In the genomic region with DNA sequence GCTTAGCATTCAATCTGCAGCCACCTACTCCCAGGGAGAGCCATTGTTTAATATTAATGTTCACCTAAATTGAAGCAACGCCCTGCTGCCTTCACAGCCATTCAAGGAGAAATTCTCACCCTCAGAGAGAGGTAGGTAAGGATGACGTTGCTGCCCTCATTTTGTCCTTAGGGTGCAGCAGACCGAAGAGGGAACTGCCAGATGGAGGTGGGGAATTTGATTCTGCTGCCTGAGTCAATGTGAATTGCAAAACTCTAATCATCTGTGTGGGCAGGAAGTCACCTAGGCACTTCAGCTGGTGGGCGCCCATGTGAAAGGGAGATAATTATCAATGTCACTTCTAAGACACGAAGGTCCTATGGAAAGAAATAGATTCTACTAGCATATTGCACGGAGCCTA, we compare ENCODE assay signal across 23 cellular contexts.
DNase-seq lines count a peak whose midpoint lies in the region; FAIRE-seq and TF ChIP-seq lines count a peak whose summit lies in the region.
"Had no signal": no experiment of that assay in that cellular context is flagged by ENCODE, and none has a peak within 500 bp of the region (broad histone marks: within the 10 kb centered on the region; RNA-seq: fewer than 3 reads in every experiment).

No MANE protein-coding gene starts in this region.

- no peak overlapping the region for H2AK5ac ChIP-seq in trophoblast cell (ENCODE audit: low read length)

- H4K20me1 ChIP-seq in neural progenitor cell (ENCODE audit: low read depth), result no peaks in the 10 kb centered on the region

- H3K4me3 Mint-ChIP-seq in neural progenitor cell, result no peak overlapping the region
- no peak overlapping the region for H3K4me3 Mint-ChIP-seq in activated CD4-positive, alpha-beta memory T cell treated with anti-CD3 and anti-CD28 coated beads, Interleukin-2, amount 10 ng/mL, durations not matched to agents 7 days and 5 days
- H3K4me3 Mint-ChIP-seq: activated CD4-positive, alpha-beta T cell treated with anti-CD3 and anti-CD28 coated beads for 36 hours; activated CD8-positive, alpha-beta memory T cell treated with anti-CD3 and anti-CD28 coated beads, Interleukin-2, amount 10 ng/mL, durations not matched to agents 7 days and 5 days; activated naive CD4-positive, alpha-beta T cell treated with anti-CD3 and anti-CD28 coated beads, Interleukin-2, amount 50 U/mL, for 24 hours; activated T-helper 1 cell treated with anti-CD3 and anti-CD28 coated beads, Interleukin-12 subunit alpha, Interleukin-12 subunit beta, Interleukin-2, Interleukin-4 antibody, amounts not matched to agents 30 ng/mL and 10 ng/mL and 1 ng/mL, durations not matched to agents 14 hours and 24 hours and 36 hours; naive thymus-derived CD8-positive, alpha-beta T cell had no signal

- H3K27ac Mint-ChIP-seq in neural progenitor cell, result no peak overlapping the region
- H3K27ac Mint-ChIP-seq in activated CD4-positive, alpha-beta memory T cell treated with anti-CD3 and anti-CD28 coated beads, Interleukin-2, amount 10 ng/mL, durations not matched to agents 7 days and 5 days, result no peak overlapping the region
- H3K27ac Mint-ChIP-seq: activated CD4-positive, alpha-beta T cell treated with anti-CD3 and anti-CD28 coated beads for 36 hours; activated CD8-positive, alpha-beta memory T cell treated with anti-CD3 and anti-CD28 coated beads, Interleukin-2, amount 10 ng/mL, durations not matched to agents 7 days and 5 days; activated naive CD4-positive, alpha-beta T cell treated with anti-CD3 and anti-CD28 coated beads, Interleukin-2, amount 50 U/mL, for 24 hours; activated T-helper 1 cell treated with anti-CD3 and anti-CD28 coated beads, Interleukin-12 subunit alpha, Interleukin-12 subunit beta, Interleukin-2, Interleukin-4 antibody, amounts not matched to agents 30 ng/mL and 10 ng/mL and 1 ng/mL, durations not matched to agents 14 hours and 24 hours and 36 hours; naive thymus-derived CD8-positive, alpha-beta T cell; progenitor cell of endocrine pancreas had no signal

- no peak overlapping the region for H3K23ac ChIP-seq in trophoblast cell (ENCODE audit: low read length)

- H3K79me2 ChIP-seq in neural progenitor cell (ENCODE audit: low read depth), result no peaks in the 10 kb centered on the region
- H3K79me2 ChIP-seq in trophoblast cell (ENCODE audit: control insufficient read depth, insufficient read depth, low read length, poor library complexity), result no peaks in the 10 kb centered on the region

- H3K9me3 ChIP-seq in neural progenitor cell (ENCODE audit: low read depth), result no peaks in the 10 kb centered on the region
- no peaks in the 10 kb centered on the region for H3K9me3 ChIP-seq in trophoblast cell (ENCODE audit: insufficient read depth, low read depth, low read length)
- H3K9me3 ChIP-seq: tibial artery had no signal

- peaks cover 22% of the 10 kb centered on the region for H3K4me1 Mint-ChIP-seq in neural progenitor cell
- H3K4me1 Mint-ChIP-seq in activated CD4-positive, alpha-beta memory T cell treated with anti-CD3 and anti-CD28 coated beads, Interleukin-2, amount 10 ng/mL, durations not matched to agents 7 days and 5 days, result no peaks in the 10 kb centered on the region
- H3K4me1 Mint-ChIP-seq: activated CD4-positive, alpha-beta T cell treated with anti-CD3 and anti-CD28 coated beads for 36 hours; activated CD8-positive, alpha-beta memory T cell treated with anti-CD3 and anti-CD28 coated beads, Interleukin-2, amount 10 ng/mL, durations not matched to agents 7 days and 5 days; activated naive CD4-positive, alpha-beta T cell treated with anti-CD3 and anti-CD28 coated beads, Interleukin-2, amount 50 U/mL, for 24 hours; naive thymus-derived CD8-positive, alpha-beta T cell had no signal

- no peak overlapping the region for H2BK120ac ChIP-seq in trophoblast cell (ENCODE audit: insufficient read depth, low read length, poor library complexity)

- no peak overlapping the region for H3K4me3 ChIP-seq in H7 (ENCODE audit: insufficient read depth, low read depth, low read length)
- H3K4me3 ChIP-seq in epithelial cell of esophagus (ENCODE audit: low read length), result no peak overlapping the region
- no peak overlapping the region for H3K4me3 ChIP-seq in neural progenitor cell
- H3K4me3 ChIP-seq in trophoblast cell (ENCODE audit: low read depth, low read length), result no peak overlapping the region
- H3K4me3 ChIP-seq: tibial artery had no signal

- no peaks in the 10 kb centered on the region for H3F3A ChIP-seq in neural progenitor cell (ENCODE audit: low read depth)

- H3K27ac ChIP-seq in neural progenitor cell (no peak overlapping the region), trophoblast cell (ENCODE audit: low read depth, low read length) (no peak overlapping the region)
- H3K27ac ChIP-seq: RWPE1, tibial artery had no signal

- CTCF ChIA-PET in activated CD4-positive, alpha-beta memory T cell treated with anti-CD3 and anti-CD28 coated beads, Interleukin-2, amount 10 ng/mL, durations not matched to agents 7 days and 5 days (lab: Charles Lee), result no interaction called here

- H3K18ac ChIP-seq in trophoblast cell (ENCODE audit: low read length), result no peak overlapping the region

- peak; percentile 2 for DNase-seq in H7
- DNase-seq in NCI-H82 (lab: John Stamatoyannopoulos, UW), result peak; percentile 75
- peak; percentile 26 for DNase-seq in epithelial cell of esophagus (ENCODE audit: low read depth)
- DNase-seq in neural progenitor cell (ENCODE audit: low spot score), result no peak
- DNase-seq in activated CD4-positive, alpha-beta memory T cell treated with anti-CD3 and anti-CD28 coated beads, Interleukin-2, amount 10 ng/mL, durations not matched to agents 7 days and 5 days, result no peak
- no peak for DNase-seq in GM12892 (ENCODE audit: insufficient read length)
- no peak for DNase-seq in trophoblast cell
- DNase-seq: activated CD4-positive, alpha-beta T cell treated with anti-CD3 and anti-CD28 coated beads for 36 hours; activated CD8-positive, alpha-beta memory T cell treated with anti-CD3 and anti-CD28 coated beads, Interleukin-2, amount 10 ng/mL, durations not matched to agents 7 days and 5 days; aorta; cerebellar nuclear complex; foreskin melanocyte; naive thymus-derived CD8-positive, alpha-beta T cell; NCI-H1694; NCI-H446; stimulated activated CD4-positive, alpha-beta T cell treated with anti-CD3 and anti-CD28 coated beads, Interleukin-1b, Interleukin-23, amount 100 ng/mL, for 48 hours; stimulated activated naive CD4-positive, alpha-beta T cell; tibial artery had no signal

- H3K27me3 ChIP-seq in H7 (ENCODE audit: control insufficient read depth, insufficient read depth, low read length) (no peaks in the 10 kb centered on the region), neural progenitor cell (no peaks in the 10 kb centered on the region), trophoblast cell (ENCODE audit: insufficient read depth, low read length) (no peaks in the 10 kb centered on the region)
- H3K27me3 ChIP-seq: tibial artery had no signal

- no peak overlapping the region for H2BK5ac ChIP-seq in trophoblast cell (ENCODE audit: low read depth, low read length, poor library complexity)

- H4K91ac ChIP-seq in trophoblast cell (ENCODE audit: low read depth, low read length), result no peak overlapping the region

- H3K9ac ChIP-seq in neural progenitor cell (no peak overlapping the region), trophoblast cell (ENCODE audit: low read length) (no peak overlapping the region)

- H3K36me3 ChIP-seq in H7 (replicated peaks; ENCODE audit: control insufficient read depth, insufficient read depth, low read length), result no peaks in the 10 kb centered on the region
- no peaks in the 10 kb centered on the region for H3K36me3 ChIP-seq in neural progenitor cell
- H3K36me3 ChIP-seq in trophoblast cell (ENCODE audit: control insufficient read depth in 1 of 2, insufficient read depth in 2 of 2, low read length in 2 of 2), result no peaks in the 10 kb centered on the region
- H3K36me3 ChIP-seq: tibial artery had no signal

- TF ChIP-seq CTCF in epithelial cell of esophagus (IDR thresholded peaks at IDR 0.05; ENCODE audit: insufficient read depth, low read depth, low read length, missing control alignments) (no peak), neural progenitor cell (IDR thresholded peaks at IDR 0.05) (no peak)

- no peak overlapping the region for H3K4me2 ChIP-seq in neural progenitor cell
- H3K4me2 ChIP-seq in trophoblast cell (ENCODE audit: low read length), result no peak overlapping the region

- H3K4me1 ChIP-seq in neural progenitor cell (peaks cover 19% of the 10 kb centered on the region), trophoblast cell (ENCODE audit: control insufficient read depth in 1 of 2, insufficient read depth in 2 of 2, low read length in 2 of 2) (no peaks in the 10 kb centered on the region)
- H3K4me1 ChIP-seq: tibial artery had no signal

- H3K27me3 Mint-ChIP-seq in neural progenitor cell (ENCODE audit: insufficient read depth, low read depth), result peaks cover 3% of the 10 kb centered on the region
- peaks cover 2% of the 10 kb centered on the region for H3K27me3 Mint-ChIP-seq in activated CD4-positive, alpha-beta memory T cell treated with anti-CD3 and anti-CD28 coated beads, Interleukin-2, amount 10 ng/mL, durations not matched to agents 7 days and 5 days
- H3K27me3 Mint-ChIP-seq: progenitor cell of endocrine pancreas had no signal

- H3K4ac ChIP-seq in trophoblast cell (ENCODE audit: low read depth, low read length), result no peak overlapping the region

- FAIRE-seq in GM12892 (lab: Jason Lieb, UNC), result no peak
- FAIRE-seq: HepG2 had no signal

- no CpG with 5 or more reads among the region's 6 CpGs for WGBS in trophoblast cell (ENCODE audit: extremely low coverage, insufficient coverage, insufficient read length)

- no peaks in the 10 kb centered on the region for H3K9me3 Mint-ChIP-seq in neural progenitor cell
- H3K9me3 Mint-ChIP-seq in activated CD4-positive, alpha-beta memory T cell treated with anti-CD3 and anti-CD28 coated beads, Interleukin-2, amount 10 ng/mL, durations not matched to agents 7 days and 5 days, result no peaks in the 10 kb centered on the region
- H3K9me3 Mint-ChIP-seq: activated naive CD4-positive, alpha-beta T cell treated with anti-CD3 and anti-CD28 coated beads, Interleukin-2, amount 50 U/mL, for 24 hours; activated T-helper 1 cell treated with anti-CD3 and anti-CD28 coated beads, Interleukin-12 subunit alpha, Interleukin-12 subunit beta, Interleukin-2, Interleukin-4 antibody, amounts not matched to agents 30 ng/mL and 10 ng/mL and 1 ng/mL, durations not matched to agents 14 hours and 24 hours and 36 hours; naive thymus-derived CD8-positive, alpha-beta T cell had no signal

- no peaks in the 10 kb centered on the region for H3K79me1 ChIP-seq in trophoblast cell (ENCODE audit: low read length)

- no peak overlapping the region for H2BK12ac ChIP-seq in trophoblast cell (ENCODE audit: low read length)

- TF ChIP-seq POLR2A in GM12892 (IDR thresholded peaks at IDR 0.05; ENCODE audit: low read depth, low read length), result no peak

- no peak overlapping the region for H4K12ac ChIP-seq in trophoblast cell (ENCODE audit: low read depth, low read length)

- H3K36me3 Mint-ChIP-seq in neural progenitor cell, result no peaks in the 10 kb centered on the region
- no peaks in the 10 kb centered on the region for H3K36me3 Mint-ChIP-seq in activated CD4-positive, alpha-beta memory T cell treated with anti-CD3 and anti-CD28 coated beads, Interleukin-2, amount 10 ng/mL, durations not matched to agents 7 days and 5 days (ENCODE audit: low read depth)
- H3K36me3 Mint-ChIP-seq: activated CD8-positive, alpha-beta memory T cell treated with anti-CD3 and anti-CD28 coated beads, Interleukin-2, amount 10 ng/mL, durations not matched to agents 7 days and 5 days; activated naive CD4-positive, alpha-beta T cell treated with anti-CD3 and anti-CD28 coated beads, Interleukin-2, amount 50 U/mL, for 24 hours; naive thymus-derived CD8-positive, alpha-beta T cell had no signal

- H2AFZ ChIP-seq in neural progenitor cell (replicated peaks) (peak overlapping the region; percentile 9), trophoblast cell (ENCODE audit: insufficient read depth, low read length, poor library complexity) (no peak overlapping the region)

- POLR2A ChIA-PET in activated CD4-positive, alpha-beta memory T cell treated with anti-CD3 and anti-CD28 coated beads, Interleukin-2, amount 10 ng/mL, durations not matched to agents 7 days and 5 days (lab: Charles Lee), result no interaction called here

- H3K14ac ChIP-seq in trophoblast cell (ENCODE audit: low read length), result no peak overlapping the region

- H4K8ac ChIP-seq in trophoblast cell (ENCODE audit: low read depth, low read length), result no peak overlapping the region

Comparison
In these comparisons a context has a peak if more than half of its experiments do, and no peak if none do; other contexts are left out.
1. DNase-seq: peak in H7 (single experiment), NCI-H82 (single experiment) and epithelial cell of esophagus (single experiment); none in neural progenitor cell (single experiment), activated CD4-positive, alpha-beta memory T cell treated with anti-CD3 and anti-CD28 coated beads, Interleukin-2, amount 10 ng/mL, durations not matched to agents 7 days and 5 days (single experiment), GM12892 (single experiment) and trophoblast cell (0 of 2).